ENCODE assay signal across 2 cellular contexts in the genomic region with DNA sequence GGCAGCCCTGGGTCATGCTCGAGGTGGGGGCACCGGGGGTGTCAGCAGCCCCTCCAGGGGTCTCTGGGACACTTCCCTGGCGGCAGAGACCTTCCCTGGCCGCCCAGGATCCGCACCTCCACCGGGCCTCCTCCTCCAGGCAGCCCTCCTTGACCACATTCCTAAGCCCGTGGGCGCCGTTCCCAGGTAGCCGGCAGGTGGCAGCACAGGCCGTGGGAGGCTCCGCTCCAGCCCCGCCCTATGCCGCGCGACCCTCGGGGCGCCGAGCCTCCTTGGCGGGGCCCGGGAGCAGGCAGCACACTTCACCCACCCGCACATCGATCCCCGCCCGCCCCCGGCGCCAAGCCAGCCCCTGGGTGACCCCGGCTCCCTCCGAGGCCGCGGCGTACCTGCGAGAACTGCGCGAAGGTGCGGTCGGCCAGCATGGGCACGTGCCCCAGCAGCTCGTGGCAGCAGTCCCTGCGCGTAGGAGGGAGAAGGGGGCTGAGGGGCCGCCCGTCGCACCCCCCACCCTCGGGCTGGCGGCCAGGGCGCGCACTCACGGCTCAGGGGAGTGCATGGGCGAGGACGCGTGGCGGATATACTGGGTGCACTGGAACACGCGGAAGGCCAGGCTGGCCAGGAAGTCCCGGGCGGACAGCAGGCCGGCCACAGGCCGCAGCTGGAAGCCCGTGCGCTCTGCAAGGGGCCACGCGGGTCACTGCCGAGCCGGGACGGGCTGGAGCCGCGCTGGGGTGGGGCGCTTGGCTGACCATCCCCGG.
TF ChIP-seq lines count a peak whose summit lies in the region.

No MANE protein-coding gene starts in this region.

TF ChIP-seq in K562, 482 proteins besides CTCF, POLR2A, EP300 and RAD21 (continues in another document):
- no peak for TF ChIP-seq KDM4B (IDR thresholded peaks at IDR 0.05; ENCODE audit: borderline replicate concordance in 2 of 2, low read depth in 1 of 2)
- TF ChIP-seq, protein P1, sequence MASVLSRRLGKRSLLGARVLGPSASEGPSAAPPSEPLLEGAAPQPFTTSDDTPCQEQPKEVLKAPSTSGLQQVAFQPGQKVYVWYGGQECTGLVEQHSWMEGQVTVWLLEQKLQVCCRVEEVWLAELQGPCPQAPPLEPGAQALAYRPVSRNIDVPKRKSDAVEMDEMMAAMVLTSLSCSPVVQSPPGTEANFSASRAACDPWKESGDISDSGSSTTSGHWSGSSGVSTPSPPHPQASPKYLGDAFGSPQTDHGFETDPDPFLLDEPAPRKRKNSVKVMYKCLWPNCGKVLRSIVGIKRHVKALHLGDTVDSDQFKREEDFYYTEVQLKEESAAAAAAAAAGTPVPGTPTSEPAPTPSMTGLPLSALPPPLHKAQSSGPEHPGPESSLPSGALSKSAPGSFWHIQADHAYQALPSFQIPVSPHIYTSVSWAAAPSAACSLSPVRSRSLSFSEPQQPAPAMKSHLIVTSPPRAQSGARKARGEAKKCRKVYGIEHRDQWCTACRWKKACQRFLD (CRISPR knock-in tag; IDR thresholded peaks at IDR 0.05) = no peak
- no peak for TF ChIP-seq PHF21A (IDR thresholded peaks at IDR 0.05; ENCODE audit: borderline replicate concordance, low read depth)
- TF ChIP-seq, protein P2, sequence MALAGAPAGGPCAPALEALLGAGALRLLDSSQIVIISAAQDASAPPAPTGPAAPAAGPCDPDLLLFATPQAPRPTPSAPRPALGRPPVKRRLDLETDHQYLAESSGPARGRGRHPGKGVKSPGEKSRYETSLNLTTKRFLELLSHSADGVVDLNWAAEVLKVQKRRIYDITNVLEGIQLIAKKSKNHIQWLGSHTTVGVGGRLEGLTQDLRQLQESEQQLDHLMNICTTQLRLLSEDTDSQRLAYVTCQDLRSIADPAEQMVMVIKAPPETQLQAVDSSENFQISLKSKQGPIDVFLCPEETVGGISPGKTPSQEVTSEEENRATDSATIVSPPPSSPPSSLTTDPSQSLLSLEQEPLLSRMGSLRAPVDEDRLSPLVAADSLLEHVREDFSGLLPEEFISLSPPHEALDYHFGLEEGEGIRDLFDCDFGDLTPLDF (CRISPR knock-in tag; IDR thresholded peaks at IDR 0.05) = no peak
- TF ChIP-seq BCL6 (CRISPR knock-in tag; IDR thresholded peaks at IDR 0.05) = no peak
- peak; percentile 81 for TF ChIP-seq PCBP1 (IDR thresholded peaks at IDR 0.05; ENCODE audit: low read depth, low read length, poor library complexity, severe bottlenecking)
- TF ChIP-seq, protein P3, sequence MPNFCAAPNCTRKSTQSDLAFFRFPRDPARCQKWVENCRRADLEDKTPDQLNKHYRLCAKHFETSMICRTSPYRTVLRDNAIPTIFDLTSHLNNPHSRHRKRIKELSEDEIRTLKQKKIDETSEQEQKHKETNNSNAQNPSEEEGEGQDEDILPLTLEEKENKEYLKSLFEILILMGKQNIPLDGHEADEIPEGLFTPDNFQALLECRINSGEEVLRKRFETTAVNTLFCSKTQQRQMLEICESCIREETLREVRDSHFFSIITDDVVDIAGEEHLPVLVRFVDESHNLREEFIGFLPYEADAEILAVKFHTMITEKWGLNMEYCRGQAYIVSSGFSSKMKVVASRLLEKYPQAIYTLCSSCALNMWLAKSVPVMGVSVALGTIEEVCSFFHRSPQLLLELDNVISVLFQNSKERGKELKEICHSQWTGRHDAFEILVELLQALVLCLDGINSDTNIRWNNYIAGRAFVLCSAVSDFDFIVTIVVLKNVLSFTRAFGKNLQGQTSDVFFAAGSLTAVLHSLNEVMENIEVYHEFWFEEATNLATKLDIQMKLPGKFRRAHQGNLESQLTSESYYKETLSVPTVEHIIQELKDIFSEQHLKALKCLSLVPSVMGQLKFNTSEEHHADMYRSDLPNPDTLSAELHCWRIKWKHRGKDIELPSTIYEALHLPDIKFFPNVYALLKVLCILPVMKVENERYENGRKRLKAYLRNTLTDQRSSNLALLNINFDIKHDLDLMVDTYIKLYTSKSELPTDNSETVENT (CRISPR knock-in tag; IDR thresholded peaks at IDR 0.05) = no peak
- TF ChIP-seq ZFP36 (IDR thresholded peaks at IDR 0.05; ENCODE audit: low read depth, low read length, partially characterized antibody) = peak; percentile 100
- no peak for TF ChIP-seq ZNF444 (CRISPR knock-in tag; IDR thresholded peaks at IDR 0.05)
- TF ChIP-seq ZBTB1 (CRISPR knock-in tag; IDR thresholded peaks at IDR 0.05; ENCODE audit: borderline replicate concordance, low read depth) = no peak
- TF ChIP-seq, protein P4, sequence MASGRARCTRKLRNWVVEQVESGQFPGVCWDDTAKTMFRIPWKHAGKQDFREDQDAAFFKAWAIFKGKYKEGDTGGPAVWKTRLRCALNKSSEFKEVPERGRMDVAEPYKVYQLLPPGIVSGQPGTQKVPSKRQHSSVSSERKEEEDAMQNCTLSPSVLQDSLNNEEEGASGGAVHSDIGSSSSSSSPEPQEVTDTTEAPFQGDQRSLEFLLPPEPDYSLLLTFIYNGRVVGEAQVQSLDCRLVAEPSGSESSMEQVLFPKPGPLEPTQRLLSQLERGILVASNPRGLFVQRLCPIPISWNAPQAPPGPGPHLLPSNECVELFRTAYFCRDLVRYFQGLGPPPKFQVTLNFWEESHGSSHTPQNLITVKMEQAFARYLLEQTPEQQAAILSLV (tag; IDR thresholded peaks at IDR 0.05) = no peak
- peak; percentile 25; the same call in 1 of the 2 replicates for TF ChIP-seq BCOR (IDR thresholded peaks at IDR 0.05)
- TF ChIP-seq HNRNPL (IDR thresholded peaks at IDR 0.05; ENCODE audit: low read depth, low read length) = 0 out of 2 replicates have a peak, but pooled peaks have one; percentile 35
- TF ChIP-seq ZC3H11A (IDR thresholded peaks at IDR 0.05; ENCODE audit: low read depth, low read length) = no peak
- TF ChIP-seq ZBTB7A (IDR thresholded peaks at IDR 0.05; ENCODE audit: borderline replicate concordance, control insufficient read depth, low read depth, low read length) = peak; percentile 74; the same call in 1 of the 2 replicates
- TF ChIP-seq SMC3 (conservative IDR thresholded peaks at IDR 0.05; ENCODE audit: insufficient read depth, low read depth, low read length) = peak; percentile 36; the same call in 1 of the 2 replicates
- 0 out of 4 replicates have a peak, but pooled peaks of 1 of the 2 experiments have one; percentile 21 for TF ChIP-seq RCOR1 (IDR thresholded peaks at IDR 0.05; ENCODE audit: borderline replicate concordance in 1 of 2, low read depth in 2 of 2, low read length in 2 of 2)
- peak; percentile 86 for TF ChIP-seq PTBP1 (IDR thresholded peaks at IDR 0.05; ENCODE audit: low read depth, low read length)
- no peak for TF ChIP-seq NFXL1 (CRISPR knock-in tag; IDR thresholded peaks at IDR 0.05)
- no peak for TF ChIP-seq ZNF76 (CRISPR knock-in tag; IDR thresholded peaks at IDR 0.05; ENCODE audit: borderline replicate concordance)
- TF ChIP-seq NR4A1 (CRISPR knock-in tag; IDR thresholded peaks at IDR 0.05) = no peak
- TF ChIP-seq NR4A1 (tag; IDR thresholded peaks at IDR 0.05) = no peak
- no peak for TF ChIP-seq SLC30A9 (CRISPR knock-in tag; IDR thresholded peaks at IDR 0.05)
- TF ChIP-seq MAFK (IDR thresholded peaks at IDR 0.05; ENCODE audit: low read length) = no peak
- TF ChIP-seq ZNF695 (CRISPR knock-in tag; IDR thresholded peaks at IDR 0.05) = no peak
- TF ChIP-seq HNRNPLL (IDR thresholded peaks at IDR 0.05; ENCODE audit: low read depth, low read length, poor library complexity, severe bottlenecking) = no peak
- TF ChIP-seq ZNF766 (CRISPR knock-in tag; conservative IDR thresholded peaks at IDR 0.05) = no peak

TF ChIP-seq in liver, 16 proteins besides CTCF, POLR2A, EP300 and RAD21:
- no peak for TF ChIP-seq JUND (IDR thresholded peaks at IDR 0.05)
- TF ChIP-seq, protein P5, sequence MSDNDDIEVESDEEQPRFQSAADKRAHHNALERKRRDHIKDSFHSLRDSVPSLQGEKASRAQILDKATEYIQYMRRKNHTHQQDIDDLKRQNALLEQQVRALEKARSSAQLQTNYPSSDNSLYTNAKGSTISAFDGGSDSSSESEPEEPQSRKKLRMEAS (IDR thresholded peaks at IDR 0.05) = no peak
- TF ChIP-seq HNF4G (IDR thresholded peaks at IDR 0.05) = no peak
- TF ChIP-seq NR2F2 (IDR thresholded peaks at IDR 0.05) = no peak
- no peak for TF ChIP-seq FOXA1 (IDR thresholded peaks at IDR 0.05)
- TF ChIP-seq HNF4A (conservative IDR thresholded peaks at IDR 0.05) = no peak
- TF ChIP-seq RXRA (IDR thresholded peaks at IDR 0.05) = no peak
- TF ChIP-seq SP1 (IDR thresholded peaks at IDR 0.05) = no peak
- TF ChIP-seq GABPA (IDR thresholded peaks at IDR 0.05 in 1 of 2, conservative IDR thresholded peaks at IDR 0.05 in 1 of 2) = no peak
- TF ChIP-seq, protein P6, sequence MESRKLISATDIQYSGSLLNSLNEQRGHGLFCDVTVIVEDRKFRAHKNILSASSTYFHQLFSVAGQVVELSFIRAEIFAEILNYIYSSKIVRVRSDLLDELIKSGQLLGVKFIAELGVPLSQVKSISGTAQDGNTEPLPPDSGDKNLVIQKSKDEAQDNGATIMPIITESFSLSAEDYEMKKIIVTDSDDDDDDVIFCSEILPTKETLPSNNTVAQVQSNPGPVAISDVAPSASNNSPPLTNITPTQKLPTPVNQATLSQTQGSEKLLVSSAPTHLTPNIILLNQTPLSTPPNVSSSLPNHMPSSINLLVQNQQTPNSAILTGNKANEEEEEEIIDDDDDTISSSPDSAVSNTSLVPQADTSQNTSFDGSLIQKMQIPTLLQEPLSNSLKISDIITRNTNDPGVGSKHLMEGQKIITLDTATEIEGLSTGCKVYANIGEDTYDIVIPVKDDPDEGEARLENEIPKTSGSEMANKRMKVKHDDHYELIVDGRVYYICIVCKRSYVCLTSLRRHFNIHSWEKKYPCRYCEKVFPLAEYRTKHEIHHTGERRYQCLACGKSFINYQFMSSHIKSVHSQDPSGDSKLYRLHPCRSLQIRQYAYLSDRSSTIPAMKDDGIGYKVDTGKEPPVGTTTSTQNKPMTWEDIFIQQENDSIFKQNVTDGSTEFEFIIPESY (IDR thresholded peaks at IDR 0.05) = no peak
- no peak for TF ChIP-seq TAF1 (conservative IDR thresholded peaks at IDR 0.05)
- TF ChIP-seq, protein P7, sequence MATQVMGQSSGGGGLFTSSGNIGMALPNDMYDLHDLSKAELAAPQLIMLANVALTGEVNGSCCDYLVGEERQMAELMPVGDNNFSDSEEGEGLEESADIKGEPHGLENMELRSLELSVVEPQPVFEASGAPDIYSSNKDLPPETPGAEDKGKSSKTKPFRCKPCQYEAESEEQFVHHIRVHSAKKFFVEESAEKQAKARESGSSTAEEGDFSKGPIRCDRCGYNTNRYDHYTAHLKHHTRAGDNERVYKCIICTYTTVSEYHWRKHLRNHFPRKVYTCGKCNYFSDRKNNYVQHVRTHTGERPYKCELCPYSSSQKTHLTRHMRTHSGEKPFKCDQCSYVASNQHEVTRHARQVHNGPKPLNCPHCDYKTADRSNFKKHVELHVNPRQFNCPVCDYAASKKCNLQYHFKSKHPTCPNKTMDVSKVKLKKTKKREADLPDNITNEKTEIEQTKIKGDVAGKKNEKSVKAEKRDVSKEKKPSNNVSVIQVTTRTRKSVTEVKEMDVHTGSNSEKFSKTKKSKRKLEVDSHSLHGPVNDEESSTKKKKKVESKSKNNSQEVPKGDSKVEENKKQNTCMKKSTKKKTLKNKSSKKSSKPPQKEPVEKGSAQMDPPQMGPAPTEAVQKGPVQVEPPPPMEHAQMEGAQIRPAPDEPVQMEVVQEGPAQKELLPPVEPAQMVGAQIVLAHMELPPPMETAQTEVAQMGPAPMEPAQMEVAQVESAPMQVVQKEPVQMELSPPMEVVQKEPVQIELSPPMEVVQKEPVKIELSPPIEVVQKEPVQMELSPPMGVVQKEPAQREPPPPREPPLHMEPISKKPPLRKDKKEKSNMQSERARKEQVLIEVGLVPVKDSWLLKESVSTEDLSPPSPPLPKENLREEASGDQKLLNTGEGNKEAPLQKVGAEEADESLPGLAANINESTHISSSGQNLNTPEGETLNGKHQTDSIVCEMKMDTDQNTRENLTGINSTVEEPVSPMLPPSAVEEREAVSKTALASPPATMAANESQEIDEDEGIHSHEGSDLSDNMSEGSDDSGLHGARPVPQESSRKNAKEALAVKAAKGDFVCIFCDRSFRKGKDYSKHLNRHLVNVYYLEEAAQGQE (IDR thresholded peaks at IDR 0.05) = no peak
- TF ChIP-seq EGR1 (IDR thresholded peaks at IDR 0.05; ENCODE audit: low read depth in 2 of 2) = no peak
